ENCODE assay signal across 28 cellular contexts in the genomic region with DNA sequence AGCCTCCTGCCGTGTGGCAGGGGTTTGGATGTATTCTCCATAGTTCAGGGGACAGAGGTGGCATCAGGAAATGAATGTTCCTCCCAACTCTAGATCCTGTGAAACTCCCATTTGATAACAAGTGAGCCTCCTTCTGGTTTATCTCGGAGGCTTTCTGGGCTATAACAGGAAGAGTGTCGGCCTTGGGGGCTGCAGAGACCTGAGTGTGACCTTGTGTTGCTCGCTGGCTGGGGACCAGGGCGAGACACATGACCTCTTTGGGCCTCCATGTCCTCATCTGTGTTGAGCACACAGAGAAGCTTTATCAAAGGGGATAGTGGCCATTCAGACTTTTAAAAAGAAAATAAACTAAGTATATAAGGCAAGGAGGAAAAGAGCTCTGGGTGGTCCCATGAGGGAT.
"Had no signal": no experiment of that assay in that cellular context is flagged by ENCODE, and none has a peak within 500 bp of the region (broad histone marks: within the 10 kb centered on the region; RNA-seq: fewer than 3 reads in every experiment).

No MANE protein-coding gene starts in this region.

- H3K27me3 Mint-ChIP-seq: activated CD8-positive, alpha-beta memory T cell treated with anti-CD3 and anti-CD28 coated beads, Interleukin-2, amount 10 ng/mL, durations not matched to agents 7 days and 5 days; activated naive CD8-positive, alpha-beta T cell treated with anti-CD3 and anti-CD28 coated beads, Interleukin-2, amount 10 ng/mL, durations not matched to agents 7 days and 5 days; IgD-negative memory B cell had no signal

- H3K4me3 Mint-ChIP-seq: activated B cell treated with CpG ODN at 0.5 μM for 24 hours; activated CD4-positive, alpha-beta memory T cell treated with anti-CD3 and anti-CD28 coated beads, Interleukin-2, amount 10 ng/mL, durations not matched to agents 7 days and 5 days; activated CD8-positive, alpha-beta memory T cell treated with anti-CD3 and anti-CD28 coated beads, Interleukin-2, amount 10 ng/mL, durations not matched to agents 7 days and 5 days; activated naive CD8-positive, alpha-beta T cell treated with anti-CD3 and anti-CD28 coated beads, Interleukin-2, amount 10 ng/mL, durations not matched to agents 7 days and 5 days; IgD-negative memory B cell; T-helper 2 cell treated with Interferon-gamma antibody and Interleukin-4, amounts not matched to agents 5 μg/mL and 100 μg/mL, for 36 hours had no signal

- H3K27ac Mint-ChIP-seq: activated B cell treated with CpG ODN at 0.5 μM for 24 hours; activated CD4-positive, alpha-beta memory T cell treated with anti-CD3 and anti-CD28 coated beads, Interleukin-2, amount 10 ng/mL, durations not matched to agents 7 days and 5 days; activated CD8-positive, alpha-beta memory T cell treated with anti-CD3 and anti-CD28 coated beads, Interleukin-2, amount 10 ng/mL, durations not matched to agents 7 days and 5 days; activated naive CD8-positive, alpha-beta T cell treated with anti-CD3 and anti-CD28 coated beads, Interleukin-2, amount 10 ng/mL, durations not matched to agents 7 days and 5 days; IgD-negative memory B cell; T-helper 2 cell treated with Interferon-gamma antibody and Interleukin-4, amounts not matched to agents 5 μg/mL and 100 μg/mL, for 36 hours had no signal

- ATAC-seq: activated CD8-positive, alpha-beta memory T cell treated with anti-CD3 and anti-CD28 coated beads, Interleukin-2, amount 10 ng/mL, durations not matched to agents 7 days and 5 days; body of pancreas; SK-N-SH treated with all-trans-retinoic acid at 6 μM for 48 hours had no signal

- H3K36me3 Mint-ChIP-seq: activated naive CD8-positive, alpha-beta T cell treated with anti-CD3 and anti-CD28 coated beads, Interleukin-2, amount 10 ng/mL, durations not matched to agents 7 days and 5 days; IgD-negative memory B cell had no signal

- DNase-seq: activated B cell treated with CpG ODN at 0.5 μM for 24 hours; activated CD4-positive, alpha-beta memory T cell treated with anti-CD3 and anti-CD28 coated beads, Interleukin-2, amount 10 ng/mL, durations not matched to agents 7 days and 5 days; activated CD4-positive, alpha-beta T cell treated with anti-CD3 and anti-CD28 coated beads for 48 hours; activated CD4-positive, CD25-positive, alpha-beta regulatory T cell treated with anti-CD3 and anti-CD28 coated beads, Interleukin-2, amount 50 U/mL, for 72 hours; activated CD8-positive, alpha-beta memory T cell treated with anti-CD3 and anti-CD28 coated beads for 24 hours; activated CD8-positive, alpha-beta memory T cell treated with anti-CD3 and anti-CD28 coated beads, Interleukin-2, amount 10 ng/mL, durations not matched to agents 7 days and 5 days; activated CD8-positive, alpha-beta memory T cell treated with anti-CD3 and anti-CD28 coated beads, Interleukin-2, amount 50 U/mL, for 48 hours; activated naive CD4-positive, alpha-beta T cell; activated naive CD4-positive, alpha-beta T cell treated with anti-CD3 and anti-CD28 coated beads, Interleukin-2, amount 50 U/mL, for 16 hours; activated naive CD8-positive, alpha-beta T cell treated with anti-CD3 and anti-CD28 coated beads, Interleukin-2, amount 10 ng/mL, durations not matched to agents 7 days and 5 days; activated T-cell treated with anti-CD3 and anti-CD28 coated beads, Interleukin-2, amount 50 U/mL, for 48 hours; body of pancreas; Kasumi-1; KG1; MG63; NCI-H1048; NCI-H1105 treated with DMSO at 0.1 percent for 48 hours; NCI-H1436 treated with DMSO at 0.1 percent for 48 hours; NCI-H1694 treated with DMSO at 0.1 percent for 48 hours; NCI-H2029; NCI-H345; NCI-H524 treated with DMSO at 0.1 percent for 48 hours; Peyer's patch; RPMI8226; SIG-M5 had no signal

- H3K9me3 Mint-ChIP-seq: activated B cell treated with CpG ODN at 0.5 μM for 24 hours; activated CD4-positive, alpha-beta memory T cell treated with anti-CD3 and anti-CD28 coated beads, Interleukin-2, amount 10 ng/mL, durations not matched to agents 7 days and 5 days; activated naive CD8-positive, alpha-beta T cell treated with anti-CD3 and anti-CD28 coated beads, Interleukin-2, amount 10 ng/mL, durations not matched to agents 7 days and 5 days; IgD-negative memory B cell; T-helper 2 cell treated with Interferon-gamma antibody and Interleukin-4, amounts not matched to agents 5 μg/mL and 100 μg/mL, for 36 hours had no signal
